In the genomic region with DNA sequence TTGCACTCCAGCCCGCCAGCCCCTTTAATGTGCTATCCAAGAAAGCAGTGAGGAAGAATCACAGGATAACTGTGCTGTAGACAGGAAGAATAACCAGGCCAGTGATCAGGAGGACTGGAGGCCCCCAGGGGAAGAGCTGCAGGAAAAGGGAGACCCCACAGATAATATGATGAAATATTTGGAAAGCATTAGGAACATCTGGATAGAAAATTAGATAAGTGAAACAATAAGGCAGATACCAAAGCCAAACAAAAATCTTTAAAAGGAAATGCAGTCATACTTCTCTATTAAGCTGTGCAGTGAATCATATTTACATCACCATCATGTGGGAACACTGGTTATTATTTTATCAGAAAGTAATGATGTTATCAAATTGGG, we compare ENCODE assay signal across 10 cellular contexts. TPM values are rescaled to one million over a fixed set of nuclear protein-coding genes. Genes with fewer than 3 reads are reported as not detected.
A peak's percentile ranks its signal among the peaks of the same experiment; 100 is the strongest.
DNase-seq lines count a peak whose midpoint lies in the region; ATAC-seq, FAIRE-seq and TF ChIP-seq lines count a peak whose summit lies in the region.
"Had no signal": no experiment of that assay in that cellular context is flagged by ENCODE, and none has a peak within 500 bp of the region (broad histone marks: within the 10 kb centered on the region; RNA-seq: fewer than 3 reads in every experiment).

No MANE protein-coding gene starts in this region.

- no peaks in the 10 kb centered on the region for H3F3A ChIP-seq in MM.1S (ENCODE audit: insufficient read depth, low read length)

- peak overlapping the region; percentile 42 for H3K27ac Mint-ChIP-seq in activated T-cell treated with anti-CD3 and anti-CD28 coated beads, Interleukin-2, amount 50 U/mL, for 24 hours
- H3K27ac Mint-ChIP-seq in brain: peak overlapping the region in 3 of 5 experiments; percentile 1 to 86 (median 69)

- H3K27me3 ChIP-seq in keratinocyte (ENCODE audit: control insufficient read depth, extremely low read depth, insufficient read depth, low read length) (no peaks in the 10 kb centered on the region), thoracic aorta (replicated peaks; ENCODE audit: insufficient read depth) (no peaks in the 10 kb centered on the region), MM.1S (replicated peaks; ENCODE audit: insufficient read depth, low read length) (no peaks in the 10 kb centered on the region)
- H3K27me3 ChIP-seq: testis had no signal

- ATAC-seq in thoracic aorta (ENCODE audit: insufficient number of reproducible peaks, low FRiP score, low read depth): no peak
- no peak for ATAC-seq in GM19395 (IDR thresholded peaks at IDR 0.05; ENCODE audit: unreplicated experiment)

- no peaks in the 10 kb centered on the region for H3K36me3 Mint-ChIP-seq in activated T-cell treated with anti-CD3 and anti-CD28 coated beads, Interleukin-2, amount 50 U/mL, for 24 hours (ENCODE audit: low read depth)
- H3K36me3 Mint-ChIP-seq in brain: no peaks in the 10 kb centered on the region

- peaks cover 52% of the 10 kb centered on the region for H3K4me1 Mint-ChIP-seq in activated T-cell treated with anti-CD3 and anti-CD28 coated beads, Interleukin-2, amount 50 U/mL, for 24 hours (ENCODE audit: low read depth)
- H3K4me1 Mint-ChIP-seq in brain: peaks cover 11% of the 10 kb centered on the region

- H3K9me1 ChIP-seq in keratinocyte (ENCODE audit: control insufficient read depth, extremely low read depth, insufficient read depth, low read length): no peaks in the 10 kb centered on the region

- H4K20me1 ChIP-seq in keratinocyte (ENCODE audit: control insufficient read depth, extremely low read depth, insufficient read depth, low read length) (no peaks in the 10 kb centered on the region), MM.1S (ENCODE audit: insufficient read depth, low read length) (no peaks in the 10 kb centered on the region)

- H3K4me3 ChIP-seq in keratinocyte (ENCODE audit: control insufficient read depth in 2 of 3, extremely low read depth in 1 of 3, insufficient read depth in 2 of 3, low read depth in 1 of 3, low read length in 3 of 3) (peak overlapping the region in 1 of 3 experiments; percentile 29), thoracic aorta (peak overlapping the region; percentile 58), MM.1S (ENCODE audit: low read length) (no peak overlapping the region)

- TF ChIP-seq CTCF in brain (conservative IDR thresholded peaks at IDR 0.05): no peak
- no peak for TF ChIP-seq CTCF in keratinocyte (optimal IDR thresholded peaks at IDR 0.05 in 1 of 3, IDR thresholded peaks at IDR 0.05 in 1 of 3, conservative IDR thresholded peaks at IDR 0.05 in 1 of 3; ENCODE audit: extremely low read depth in 1 of 3, insufficient read depth in 2 of 3, low read length in 3 of 3)
- no peak for TF ChIP-seq CTCF in thoracic aorta (IDR thresholded peaks at IDR 0.05)
- no peak for TF ChIP-seq CTCF in MM.1S (IDR thresholded peaks at IDR 0.05; ENCODE audit: low read length)

- peak overlapping the region; percentile 64 for H3K4me2 ChIP-seq in keratinocyte (ENCODE audit: control insufficient read depth, extremely low read depth, insufficient read depth, low read depth, low read length)
- H3K4me2 ChIP-seq in MM.1S (ENCODE audit: low read depth, low read length): no peak overlapping the region

- peak overlapping the region; percentile 86 for H3K27ac ChIP-seq in keratinocyte (ENCODE audit: control insufficient read depth, insufficient read depth, low read length)
- no peak overlapping the region for H3K27ac ChIP-seq in thoracic aorta
- H3K27ac ChIP-seq in MM.1S (ENCODE audit: low read length): no peak overlapping the region
- H3K27ac ChIP-seq: testis had no signal

- H3K4me1 ChIP-seq in keratinocyte (ENCODE audit: control insufficient read depth, extremely low read depth, insufficient read depth, low read length) (peaks cover 56% of the 10 kb centered on the region), thoracic aorta (ENCODE audit: control insufficient read depth in 1 of 2, low read depth in 2 of 2) (peaks cover 5 to 8% of the 10 kb centered on the region in 2 donors), MM.1S (ENCODE audit: low read length) (no peaks in the 10 kb centered on the region)
- H3K4me1 ChIP-seq: testis had no signal

- no peaks in the 10 kb centered on the region for H3K79me2 ChIP-seq in keratinocyte (ENCODE audit: control insufficient read depth, insufficient read depth, low read length)
- no peaks in the 10 kb centered on the region for H3K79me2 ChIP-seq in MM.1S (ENCODE audit: low read length)

- peaks cover 15% of the 10 kb centered on the region for H3K27me3 Mint-ChIP-seq in activated T-cell treated with anti-CD3 and anti-CD28 coated beads, Interleukin-2, amount 50 U/mL, for 24 hours
- peaks cover 33% of the 10 kb centered on the region for H3K27me3 Mint-ChIP-seq in brain

- no peaks in the 10 kb centered on the region for H3K9me3 Mint-ChIP-seq in activated T-cell treated with anti-CD3 and anti-CD28 coated beads, Interleukin-2, amount 50 U/mL, for 24 hours
- H3K9me3 Mint-ChIP-seq in brain: no peaks in the 10 kb centered on the region

- no peak for DNase-seq in activated T-cell treated with anti-CD3 and anti-CD28 coated beads, Interleukin-2, amount 50 U/mL, for 24 hours
- no peak for DNase-seq in activated T-cell treated with anti-CD3 and anti-CD28 coated beads, Interleukin-2, amount 50 U/mL, for 1 hour
- DNase-seq in keratinocyte (ENCODE audit: low read depth, low spot score): no peak
- no peak for DNase-seq in thoracic aorta (ENCODE audit: low spot score)
- no peak for DNase-seq in iPS-NIHi11 (ENCODE audit: low spot score)
- DNase-seq in MM.1S: no peak
- DNase-seq: OCI-M1, testis had no signal

- H3K9me2 ChIP-seq in MM.1S (replicated peaks; ENCODE audit: insufficient read depth, low read length): no peaks in the 10 kb centered on the region

- peak overlapping the region; percentile 72 for H2AFZ ChIP-seq in keratinocyte (ENCODE audit: control insufficient read depth, low read length)
- no peak overlapping the region for H2AFZ ChIP-seq in MM.1S (ENCODE audit: low read length)

- H3K4me3 Mint-ChIP-seq in activated T-cell treated with anti-CD3 and anti-CD28 coated beads, Interleukin-2, amount 50 U/mL, for 24 hours: peak overlapping the region; percentile 42
- peak overlapping the region in 4 of 5 experiments; percentile 11 to 53 (median 37) for H3K4me3 Mint-ChIP-seq in brain

- H3K36me3 ChIP-seq in keratinocyte (ENCODE audit: control insufficient read depth in 2 of 2, extremely low read depth in 1 of 2, insufficient read depth in 2 of 2, low read length in 2 of 2) (no peaks in the 10 kb centered on the region), thoracic aorta (no peaks in the 10 kb centered on the region), MM.1S (replicated peaks; ENCODE audit: insufficient read depth, low read length) (no peaks in the 10 kb centered on the region)

- H3K9me3 ChIP-seq in keratinocyte (ENCODE audit: control insufficient read depth, low read depth, low read length) (no peaks in the 10 kb centered on the region), thoracic aorta (no peaks in the 10 kb centered on the region), MM.1S (replicated peaks; ENCODE audit: insufficient read depth, low read length) (no peaks in the 10 kb centered on the region)
- H3K9me3 ChIP-seq: testis had no signal

- dilution Hi-C loops in keratinocyte (cut with MboI; ENCODE audit: extremely low pct_ligation_motif_present, low sequenced_read_pairs): no loop called here

- H3K9ac ChIP-seq in keratinocyte (ENCODE audit: control insufficient read depth, extremely low read depth, insufficient read depth, low read length) (peak overlapping the region; percentile 74), MM.1S (ENCODE audit: low read length) (no peak overlapping the region)

- FAIRE-seq in keratinocyte (lab: Jason Lieb, UNC): peak; percentile 36

RNA-seq across cellular contexts. Expression of a gene that starts 14.3 kb away (rescaled TPM):
- polyA plus RNA-seq in brain (ENCODE audit: insufficient read depth, low read depth, low replicate concordance) (39.1 TPM), keratinocyte (40.5 to 64.6 TPM (median 44.2 TPM) in 3 replicates)
- polyA plus RNA-seq in keratinocyte (2011; ENCODE audit: low read depth): 143 TPM
- 44.0 and 74.3 TPM in 2 replicates for polyA plus RNA-seq in keratinocyte (2011; cell fraction: cytosol; rRNA removed)
- polyA plus RNA-seq in keratinocyte (2011; cell fraction: nucleus; rRNA removed): 30.9 and 38.6 TPM in 2 replicates
- polyA plus RNA-seq in keratinocyte (2012; ENCODE audit: low replicate concordance): 37.1 and 66.7 TPM in 2 replicates
- polyA minus RNA-seq in keratinocyte: 30.9 to 60.7 TPM (median 30.9 TPM) in 3 replicates
- polyA minus RNA-seq in keratinocyte (2011; cell fraction: cytosol; rRNA and poly(A)+ RNA removed): 71.0 TPM
- polyA minus RNA-seq in keratinocyte (2011; cell fraction: nucleus; rRNA and poly(A)+ RNA removed): 30.6 and 42.5 TPM in 2 replicates
- 1 to 10 TPM; 7.3 to 9.8 TPM for total RNA-seq in thoracic aorta

RNA-seq across cellular contexts. Expression of a gene that starts 42.9 kb away (rescaled TPM):
- polyA plus RNA-seq in brain (ENCODE audit: insufficient read depth, low read depth, low replicate concordance) (14.7 TPM), keratinocyte (21.7 to 43.7 TPM (median 23.0 TPM) in 3 replicates)
- 12.4 TPM for polyA plus RNA-seq in keratinocyte (2011; ENCODE audit: low read depth)
- 19.5 and 35.7 TPM in 2 replicates for polyA plus RNA-seq in keratinocyte (2011; cell fraction: cytosol; rRNA removed)
- polyA plus RNA-seq in keratinocyte (2011; cell fraction: nucleus; rRNA removed): 19.2 and 24.1 TPM in 2 replicates
- 12.8 and 20.3 TPM in 2 replicates for polyA plus RNA-seq in keratinocyte (2012; ENCODE audit: low replicate concordance)
- polyA minus RNA-seq in keratinocyte: 2.2 to 15.9 TPM (median 4.4 TPM) in 3 replicates
- 15.5 TPM for polyA minus RNA-seq in keratinocyte (2011; cell fraction: cytosol; rRNA and poly(A)+ RNA removed)
- 9.0 and 15.5 TPM in 2 replicates for polyA minus RNA-seq in keratinocyte (2011; cell fraction: nucleus; rRNA and poly(A)+ RNA removed)
- 10 to 100 TPM; 11.9 to 19.9 TPM for total RNA-seq in thoracic aorta
